ENCODE assay signal across 8 cellular contexts in genomic region chr1:241356519-241357365, GRCh38. TPM values are rescaled to one million over a fixed set of nuclear protein-coding genes. Genes with fewer than 3 reads are reported as not detected.
A peak's percentile ranks its signal among the peaks of the same experiment; 100 is the strongest.
DNase-seq lines count a peak whose midpoint lies in the region; ATAC-seq and TF ChIP-seq lines count a peak whose summit lies in the region.

TSS of gene RGS7 (minus strand) at chr1:241357205.

- ATAC-seq in GM19455 (IDR thresholded peaks at IDR 0.05; ENCODE audit: unreplicated experiment) (peak; percentile 61), HG03521 (IDR thresholded peaks at IDR 0.05; ENCODE audit: unreplicated experiment) (peak; percentile 56), left lobe of liver (peak; percentile 50)
- ATAC-seq in stimulated activated naive CD8-positive, alpha-beta T cell treated with anti-CD3 and anti-CD28 coated beads, Interleukin-15, amount 100 ng/mL, for 72 hours: peak; percentile 69

- H3K4me3 Mint-ChIP-seq in stimulated activated naive CD8-positive, alpha-beta T cell treated with anti-CD3 and anti-CD28 coated beads, Interleukin-15, amount 100 ng/mL, for 72 hours: peak within 1 kb of the TSS; percentile 33 to 35

- no peaks in the 10 kb centered on the region for H3K9me3 Mint-ChIP-seq in stimulated activated naive CD8-positive, alpha-beta T cell treated with anti-CD3 and anti-CD28 coated beads, Interleukin-15, amount 100 ng/mL, for 72 hours

- no peak for TF ChIP-seq CTCF in Peyer's patch (IDR thresholded peaks at IDR 0.05)

- peak within 1 kb of the TSS; percentile 18 to 55 (median 49) for H3K4me3 ChIP-seq in Peyer's patch

- H3K27me3 ChIP-seq in Peyer's patch: no peaks in the 10 kb centered on the region

- peak; percentile 95 for DNase-seq in COLO668 (lab: John Stamatoyannopoulos, UW; ENCODE audit: unreplicated experiment)
- peak in 1 of 3 donors; percentile 55 for DNase-seq in Peyer's patch
- peak; percentile 72 for DNase-seq in dermis blood vessel endothelial cell
- no peak for DNase-seq in left lobe of liver (ENCODE audit: low spot score)
- DNase-seq in stimulated activated naive CD8-positive, alpha-beta T cell treated with anti-CD3 and anti-CD28 coated beads, Interleukin-15, amount 100 ng/mL, for 72 hours: peak; percentile 10 to 15
- no peak for DNase-seq in SIG-M5 (lab: John Stamatoyannopoulos, UW)

- H3K36me3 ChIP-seq in Peyer's patch: no peaks in the 10 kb centered on the region

- H3K4me1 ChIP-seq in Peyer's patch: peaks cover 0 to 6% (median 0%) of the 10 kb centered on the region in 4 donors

- no peaks in the 10 kb centered on the region for H3K9me3 ChIP-seq in Peyer's patch

- peaks cover 62% of the 10 kb centered on the region for H3K27me3 Mint-ChIP-seq in stimulated activated naive CD8-positive, alpha-beta T cell treated with anti-CD3 and anti-CD28 coated beads, Interleukin-15, amount 100 ng/mL, for 72 hours

- no peak within 1 kb of the TSS for H3K27ac Mint-ChIP-seq in stimulated activated naive CD8-positive, alpha-beta T cell treated with anti-CD3 and anti-CD28 coated beads, Interleukin-15, amount 100 ng/mL, for 72 hours

- no peak within 1 kb of the TSS for H3K27ac ChIP-seq in Peyer's patch

- no peaks in the 10 kb centered on the region for H3K4me1 Mint-ChIP-seq in stimulated activated naive CD8-positive, alpha-beta T cell treated with anti-CD3 and anti-CD28 coated beads, Interleukin-15, amount 100 ng/mL, for 72 hours

- no peak for TF ChIP-seq POLR2A in Peyer's patch (IDR thresholded peaks at IDR 0.05)

RNA-seq across cellular contexts. Expression of gene RGS7, which starts in this region (rescaled TPM):
- 1 to 10 TPM in 1 of 4 donors, not detected in 3; 1.9 TPM for total RNA-seq in Peyer's patch
- total RNA-seq in dermis blood vessel endothelial cell: under 0.01 and 0.23 TPM in 2 replicates
- 0.18 TPM for total RNA-seq in left lobe of liver

Comparison
In these comparisons a context has a peak if more than half of its experiments do, and no peak if none do; other contexts are left out.
1. Peak in DNase-seq in dermis blood vessel endothelial cell; RNA of the gene not detected or under 1 TPM.
2. Peak in ATAC-seq in left lobe of liver; RNA of the gene not detected or under 1 TPM.
3. DNase-seq: peak in COLO668 (single experiment) and stimulated activated naive CD8-positive, alpha-beta T cell treated with anti-CD3 and anti-CD28 coated beads, Interleukin-15, amount 100 ng/mL, for 72 hours (2 of 2); none in left lobe of liver (single experiment) and SIG-M5 (single experiment).
4. Peak in every context shown above with its lines, with median percentiles within 50 percentile points of each other: ATAC-seq.